14 cellular contexts compared by ENCODE assay signal in genomic region chr9:20562051-20562450, GRCh38.
A peak's percentile ranks its signal among the peaks of the same experiment; 100 is the strongest.
DNase-seq lines count a peak whose midpoint lies in the region; ATAC-seq and TF ChIP-seq lines count a peak whose summit lies in the region.
"Had no signal": no experiment of that assay in that cellular context is flagged by ENCODE, and none has a peak within 500 bp of the region (broad histone marks: within the 10 kb centered on the region; RNA-seq: fewer than 3 reads in every experiment).

No MANE protein-coding gene starts in this region.

- H3K4ac ChIP-seq in H9 (ENCODE audit: low read depth, low read length): no peak overlapping the region

- H2BK12ac ChIP-seq in H9 (ENCODE audit: insufficient read length, low read depth, low read length): no peak overlapping the region

- no peak overlapping the region for H4K91ac ChIP-seq in H9 (ENCODE audit: insufficient read length, low read depth, low read length)

- peak overlapping the region; percentile 33 for H3K27ac Mint-ChIP-seq in activated naive CD4-positive, alpha-beta T cell treated with anti-CD3 and anti-CD28 coated beads, Interleukin-2, amount 10 ng/mL, durations not matched to agents 7 days and 5 days
- peak overlapping the region; percentile 64 for H3K27ac Mint-ChIP-seq in activated naive CD8-positive, alpha-beta T cell
- H3K27ac Mint-ChIP-seq in stimulated activated naive CD8-positive, alpha-beta T cell treated with anti-CD3 and anti-CD28 coated beads, Interleukin-15, Interleukin-2, amounts not matched to agents 100 ng/mL and 50 ng/mL, for 24 hours: peak overlapping the region; percentile 79
- no peak overlapping the region for H3K27ac Mint-ChIP-seq in H9

- WGBS in H9 (ENCODE audit: extremely low coverage, insufficient read length, low lambda C conversion rate): no CpG with 5 or more reads among the region's 2 CpGs

- no peak overlapping the region for H2AFZ ChIP-seq in H9 (ENCODE audit: low read length)

- peak; percentile 44 for ATAC-seq in HG03159 (IDR thresholded peaks at IDR 0.05; ENCODE audit: unreplicated experiment)
- no peak for ATAC-seq in GM18519 (IDR thresholded peaks at IDR 0.05; ENCODE audit: low FRiP score, unreplicated experiment)

- H3K27ac ChIP-seq in H9 (ENCODE audit: insufficient read length, low read depth, low read length): no peak overlapping the region

- no peaks in the 10 kb centered on the region for H3K27me3 ChIP-seq in H9 (ENCODE audit: insufficient read depth, low read length)

- no peak overlapping the region for H3K23ac ChIP-seq in H9 (ENCODE audit: insufficient read length, low read depth, low read length)

- H3K56ac ChIP-seq in H9 (ENCODE audit: insufficient read length, low read depth, low read length): no peak overlapping the region

- CTCF ChIA-PET in activated naive CD4-positive, alpha-beta T cell treated with anti-CD3 and anti-CD28 coated beads, Interleukin-2, amount 10 ng/mL, durations not matched to agents 7 days and 5 days (lab: Charles Lee): no interaction called here

- H2BK120ac ChIP-seq in H9 (ENCODE audit: low read depth, low read length, poor library complexity, severe bottlenecking): no peak overlapping the region

- no peaks in the 10 kb centered on the region for H3K79me1 ChIP-seq in H9 (ENCODE audit: insufficient read depth, low read depth, low read length, poor library complexity, severe bottlenecking)

- H3K9ac ChIP-seq in H9 (ENCODE audit: extremely low read depth, insufficient read length, low read length): no peak overlapping the region

- H3K4me2 ChIP-seq in H9 (ENCODE audit: insufficient read depth, insufficient read length, low read length): no peak overlapping the region

- no peaks in the 10 kb centered on the region for H3K9me3 Mint-ChIP-seq in activated naive CD4-positive, alpha-beta T cell treated with anti-CD3 and anti-CD28 coated beads, Interleukin-2, amount 10 ng/mL, durations not matched to agents 7 days and 5 days
- no peaks in the 10 kb centered on the region for H3K9me3 Mint-ChIP-seq in activated naive CD8-positive, alpha-beta T cell (ENCODE audit: low read depth)
- H3K9me3 Mint-ChIP-seq in stimulated activated naive CD8-positive, alpha-beta T cell treated with anti-CD3 and anti-CD28 coated beads, Interleukin-15, Interleukin-2, amounts not matched to agents 100 ng/mL and 50 ng/mL, for 24 hours: no peaks in the 10 kb centered on the region
- no peaks in the 10 kb centered on the region for H3K9me3 Mint-ChIP-seq in H9

- H3K23me2 ChIP-seq in H9 (ENCODE audit: insufficient read length, low read depth, low read length, poor library complexity, severe bottlenecking): no peaks in the 10 kb centered on the region

- no peaks in the 10 kb centered on the region for H3K9me3 ChIP-seq in H9 (ENCODE audit: control insufficient read depth, low read depth, low read length)

- H2BK15ac ChIP-seq in H9 (ENCODE audit: low read depth, low read length): no peak overlapping the region

- no peaks in the 10 kb centered on the region; the same call in 1 of the 2 replicates for H3K79me2 ChIP-seq in H9 (ENCODE audit: insufficient read depth, low read length)

- H3K4me1 Mint-ChIP-seq in activated naive CD4-positive, alpha-beta T cell treated with anti-CD3 and anti-CD28 coated beads, Interleukin-2, amount 10 ng/mL, durations not matched to agents 7 days and 5 days: peaks cover 77% of the 10 kb centered on the region
- H3K4me1 Mint-ChIP-seq in activated naive CD8-positive, alpha-beta T cell (ENCODE audit: low read depth): peaks cover 91% of the 10 kb centered on the region
- peaks cover 74% of the 10 kb centered on the region for H3K4me1 Mint-ChIP-seq in stimulated activated naive CD8-positive, alpha-beta T cell treated with anti-CD3 and anti-CD28 coated beads, Interleukin-15, Interleukin-2, amounts not matched to agents 100 ng/mL and 50 ng/mL, for 24 hours (ENCODE audit: low read depth)
- peaks cover 22 to 33% of the 10 kb centered on the region in 2 experiments for H3K4me1 Mint-ChIP-seq in H9

- no peak overlapping the region for H2AK5ac ChIP-seq in H9 (ENCODE audit: insufficient read length, low read length)

- no peak overlapping the region for H3K18ac ChIP-seq in H9 (ENCODE audit: insufficient read length, low read depth, low read length)

- no peak overlapping the region for H4K8ac ChIP-seq in H9 (replicated peaks; ENCODE audit: insufficient read length, low read depth, low read length)

- H3K4me3 Mint-ChIP-seq in activated naive CD4-positive, alpha-beta T cell treated with anti-CD3 and anti-CD28 coated beads, Interleukin-2, amount 10 ng/mL, durations not matched to agents 7 days and 5 days: no peak overlapping the region
- peak overlapping the region; percentile 24 for H3K4me3 Mint-ChIP-seq in activated naive CD8-positive, alpha-beta T cell
- H3K4me3 Mint-ChIP-seq in stimulated activated naive CD8-positive, alpha-beta T cell treated with anti-CD3 and anti-CD28 coated beads, Interleukin-15, Interleukin-2, amounts not matched to agents 100 ng/mL and 50 ng/mL, for 24 hours: peak overlapping the region; percentile 35
- no peak overlapping the region for H3K4me3 Mint-ChIP-seq in H9

- H2BK5ac ChIP-seq in H9 (ENCODE audit: insufficient read length, low read length): no peak overlapping the region

- no peak overlapping the region for H2BK20ac ChIP-seq in H9 (ENCODE audit: low read depth, low read length, poor library complexity, severe bottlenecking)

- no peak overlapping the region for H3K14ac ChIP-seq in H9 (ENCODE audit: insufficient read depth, low read length)

- no peak overlapping the region for H4K5ac ChIP-seq in H9 (ENCODE audit: insufficient read length, low read depth, low read length)

- peaks cover 31% of the 10 kb centered on the region for H3K36me3 Mint-ChIP-seq in activated naive CD4-positive, alpha-beta T cell treated with anti-CD3 and anti-CD28 coated beads, Interleukin-2, amount 10 ng/mL, durations not matched to agents 7 days and 5 days
- peaks cover 3% of the 10 kb centered on the region for H3K36me3 Mint-ChIP-seq in activated naive CD8-positive, alpha-beta T cell
- H3K36me3 Mint-ChIP-seq in stimulated activated naive CD8-positive, alpha-beta T cell treated with anti-CD3 and anti-CD28 coated beads, Interleukin-15, Interleukin-2, amounts not matched to agents 100 ng/mL and 50 ng/mL, for 24 hours (ENCODE audit: low read depth): no peaks in the 10 kb centered on the region
- H3K36me3 Mint-ChIP-seq in H9 (ENCODE audit: insufficient read depth in 1 of 3, low read depth in 3 of 3): no peaks in the 10 kb centered on the region

- H4K20me1 ChIP-seq in H9 (ENCODE audit: control insufficient read depth, insufficient read depth, insufficient read length): no peaks in the 10 kb centered on the region

- no peaks in the 10 kb centered on the region for H3K27me3 Mint-ChIP-seq in activated naive CD4-positive, alpha-beta T cell treated with anti-CD3 and anti-CD28 coated beads, Interleukin-2, amount 10 ng/mL, durations not matched to agents 7 days and 5 days
- H3K27me3 Mint-ChIP-seq in activated naive CD8-positive, alpha-beta T cell: no peaks in the 10 kb centered on the region
- no peaks in the 10 kb centered on the region for H3K27me3 Mint-ChIP-seq in stimulated activated naive CD8-positive, alpha-beta T cell treated with anti-CD3 and anti-CD28 coated beads, Interleukin-15, Interleukin-2, amounts not matched to agents 100 ng/mL and 50 ng/mL, for 24 hours
- no peaks in the 10 kb centered on the region for H3K27me3 Mint-ChIP-seq in H9 (ENCODE audit: low read depth)

- no peak for DNase-seq in activated naive CD4-positive, alpha-beta T cell treated with anti-CD3 and anti-CD28 coated beads, Interleukin-2, amount 10 ng/mL, durations not matched to agents 7 days and 5 days
- DNase-seq in activated naive CD4-positive, alpha-beta T cell treated with anti-CD3 and anti-CD28 coated beads, Interleukin-2, amount 50 U/mL, for 16 hours: no peak
- DNase-seq in NCI-H2107 treated with DMSO at 0.1 percent for 48 hours (lab: John Stamatoyannopoulos, UW; ENCODE audit: unreplicated experiment) (no peak), H9 (no peak)
- DNase-seq: activated CD8-positive, alpha-beta memory T cell treated with anti-CD3 and anti-CD28 coated beads, Interleukin-2, amount 50 U/mL, for 4 hours; cerebellar nuclear complex; DMS153; mammary epithelial cell; NCI-H345; stimulated activated CD8-positive, alpha-beta memory T cell treated with anti-CD3 and anti-CD28 coated beads, Interleukin-4, amount 100 ng/mL, for 48 hours had no signal

- no peak for TF ChIP-seq CTCF in H9 (conservative IDR thresholded peaks at IDR 0.05)

- no peak overlapping the region for H3T11ph ChIP-seq in H9 (ENCODE audit: low read length)

- no peaks in the 10 kb centered on the region; the same call in 1 of the 2 replicates for H3K4me1 ChIP-seq in H9 (ENCODE audit: insufficient read depth, low read length)

Comparison
In these comparisons a context has a peak if more than half of its experiments do, and no peak if none do; other contexts are left out.
1. H3K27ac Mint-ChIP-seq: peak in activated naive CD4-positive, alpha-beta T cell treated with anti-CD3 and anti-CD28 coated beads, Interleukin-2, amount 10 ng/mL, durations not matched to agents 7 days and 5 days (single experiment), activated naive CD8-positive, alpha-beta T cell (single experiment) and stimulated activated naive CD8-positive, alpha-beta T cell treated with anti-CD3 and anti-CD28 coated beads, Interleukin-15, Interleukin-2, amounts not matched to agents 100 ng/mL and 50 ng/mL, for 24 hours (single experiment); none in H9 (0 of 3).
2. H3K4me3 Mint-ChIP-seq: peak in activated naive CD8-positive, alpha-beta T cell (single experiment) and stimulated activated naive CD8-positive, alpha-beta T cell treated with anti-CD3 and anti-CD28 coated beads, Interleukin-15, Interleukin-2, amounts not matched to agents 100 ng/mL and 50 ng/mL, for 24 hours (single experiment); none in activated naive CD4-positive, alpha-beta T cell treated with anti-CD3 and anti-CD28 coated beads, Interleukin-2, amount 10 ng/mL, durations not matched to agents 7 days and 5 days (single experiment) and H9 (0 of 2).